Comparison of ENCODE assay signal across 9 cellular contexts in the genomic region with DNA sequence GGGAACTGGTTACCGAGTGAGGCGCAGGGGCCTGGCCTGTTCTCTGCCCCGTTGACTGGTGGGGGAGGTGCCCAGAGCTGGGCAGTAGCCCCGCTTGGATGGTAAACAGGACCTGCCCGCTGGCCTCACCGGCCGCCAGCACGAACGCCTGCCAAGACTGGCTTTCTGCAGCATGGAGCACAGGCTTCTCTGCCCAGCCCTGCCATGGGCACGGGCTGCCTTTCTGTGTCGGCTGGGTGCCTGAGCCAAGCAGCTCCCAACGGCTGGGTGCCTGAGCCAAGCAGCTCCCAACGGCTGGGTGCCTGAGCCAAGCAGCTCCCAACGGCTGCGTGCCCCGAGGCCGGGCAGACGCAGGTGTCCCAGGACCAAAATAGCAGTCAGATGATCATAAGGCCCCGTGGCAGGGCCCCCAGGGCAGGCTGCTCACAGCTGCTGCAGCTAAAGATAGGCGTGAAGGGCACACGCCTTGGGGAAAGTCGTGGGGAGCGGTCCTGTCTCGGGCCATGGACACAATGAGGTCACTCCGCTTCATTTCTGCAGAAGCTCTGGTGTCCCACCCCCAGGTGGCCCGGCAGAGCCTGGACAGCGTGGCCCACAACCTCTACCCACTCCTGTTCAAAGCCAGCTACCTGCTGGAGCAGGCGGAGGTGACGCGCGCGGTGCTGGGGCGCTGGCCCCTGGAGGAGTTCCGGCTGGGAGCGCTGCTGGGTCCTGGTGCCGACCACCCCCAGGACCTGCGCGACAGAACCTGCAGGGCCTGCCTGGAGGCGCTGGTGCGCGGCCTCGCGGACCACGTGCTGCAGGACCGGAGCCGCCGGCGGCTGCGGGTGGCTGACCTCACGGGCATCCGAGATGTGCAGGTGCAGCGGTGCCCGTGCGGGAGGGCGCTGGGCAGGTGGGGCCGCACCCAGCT. TPM values are rescaled to one million over a fixed set of nuclear protein-coding genes. Genes with fewer than 3 reads are reported as not detected.
DNase-seq lines count a peak whose midpoint lies in the region; ATAC-seq, FAIRE-seq and TF ChIP-seq lines count a peak whose summit lies in the region.
"Had no signal": no experiment of that assay in that cellular context is flagged by ENCODE, and none has a peak within 500 bp of the region (broad histone marks: within the 10 kb centered on the region; RNA-seq: fewer than 3 reads in every experiment).

A gene (plus strand): TSS at position 460 of the 913 bp plus-strand sequence. CDS start 44 bp downstream, at position 504.

- TF ChIP-seq CTCF in GM06990 (IDR thresholded peaks at IDR 0.05; ENCODE audit: insufficient read depth, low read length, poor library complexity, severe bottlenecking), result no peak
- TF ChIP-seq CTCF in HEK293 (tag by site-specific recombination; IDR thresholded peaks at IDR 0.05), result no peak

- no peaks in the 10 kb centered on the region for H3K27me3 Mint-ChIP-seq in activated naive CD8-positive, alpha-beta T cell treated with anti-CD3 and anti-CD28 coated beads for 36 hours
- peaks cover 8 to 9% (median 9%) of the 10 kb centered on the region in 3 donors for H3K27me3 Mint-ChIP-seq in naive B cell

- ATAC-seq in naive B cell (ENCODE audit: low read depth in 2 of 2) (peak; percentile 26 to 32), GM21825 (IDR thresholded peaks at IDR 0.05; ENCODE audit: unreplicated experiment) (no peak)

- no peak for TF ChIP-seq POLR2A in GM12892 (IDR thresholded peaks at IDR 0.05; ENCODE audit: low read depth, low read length)

- no peaks in the 10 kb centered on the region for H3K36me3 Mint-ChIP-seq in activated naive CD8-positive, alpha-beta T cell treated with anti-CD3 and anti-CD28 coated beads for 36 hours
- no peaks in the 10 kb centered on the region for H3K36me3 Mint-ChIP-seq in naive B cell
- H3K36me3 Mint-ChIP-seq: activated naive CD4-positive, alpha-beta T cell treated with anti-CD3 and anti-CD28 coated beads, Interleukin-2, amount 50 U/mL, for 24 hours had no signal

- H3K27ac ChIP-seq in HEK293 (ENCODE audit: extremely low read depth, low read depth, low read length), result no peak within 1 kb of the TSS

- no peak within 1 kb of the TSS for H3K27ac Mint-ChIP-seq in activated naive CD8-positive, alpha-beta T cell treated with anti-CD3 and anti-CD28 coated beads for 36 hours
- peak within 1 kb of the TSS in 3 of 6 donors; percentile 45 to 66 (median 56) for H3K27ac Mint-ChIP-seq in naive B cell

- no peak for FAIRE-seq in GM12892 (lab: Jason Lieb, UNC)

- CTCF ChIA-PET in HEK293 (lab: Yijun Ruan, JAX), result no interaction called here

- no peaks in the 10 kb centered on the region; the same call in 1 of the 2 replicates for H3K27me3 ChIP-seq in GM06990 (replicated peaks; ENCODE audit: control insufficient read depth, insufficient read depth, low read length)

- no peaks in the 10 kb centered on the region for H3K9me3 Mint-ChIP-seq in activated naive CD8-positive, alpha-beta T cell treated with anti-CD3 and anti-CD28 coated beads for 36 hours
- H3K9me3 Mint-ChIP-seq in naive B cell, result no peaks in the 10 kb centered on the region
- H3K9me3 Mint-ChIP-seq: activated naive CD4-positive, alpha-beta T cell treated with anti-CD3 and anti-CD28 coated beads, Interleukin-2, amount 50 U/mL, for 24 hours had no signal

- H3K4me1 ChIP-seq in HEK293 (ENCODE audit: control insufficient read depth, insufficient read depth, low read length), result peaks cover 4% of the 10 kb centered on the region

- H3K36me3 ChIP-seq in GM06990 (ENCODE audit: control insufficient read depth, insufficient read depth, low read length) (no peaks in the 10 kb centered on the region), HEK293 (ENCODE audit: control insufficient read depth in 2 of 2, insufficient read depth in 1 of 2, low read length in 2 of 2) (no peaks in the 10 kb centered on the region)

- H3K9me3 ChIP-seq in HEK293 (ENCODE audit: control insufficient read depth, insufficient read depth, low read depth, low read length), result no peaks in the 10 kb centered on the region

- peak within 1 kb of the TSS; percentile 44 for H3K4me3 ChIP-seq in GM06990 (replicated peaks; ENCODE audit: low read depth, low read length)
- H3K4me3 ChIP-seq in HEK293 (ENCODE audit: low read depth, low read length), result no peak within 1 kb of the TSS

- POLR2A ChIA-PET in HEK293 (lab: Yijun Ruan, JAX), result interaction anchor here (0.5 to 1.9 kb wide), 3 partner anchors 26 to 28 kb away, joined by 3 to 6 read pairs (median 4); a partner anchor contains a TSS

- peak; percentile 60 for DNase-seq in GM06990 (ENCODE audit: extremely low read depth, insufficient read length)
- peak; percentile 35 for DNase-seq in activated naive CD8-positive, alpha-beta T cell treated with anti-CD3 and anti-CD28 coated beads for 36 hours
- peak; percentile 9 for DNase-seq in naive B cell
- no peak for DNase-seq in islet precursor cell
- DNase-seq in NCI-H2227 treated with DMSO at 0.1 percent for 48 hours (lab: John Stamatoyannopoulos, UW), result no peak
- DNase-seq in GM12892 (ENCODE audit: insufficient read length), result no peak

- H3K4me3 Mint-ChIP-seq in activated naive CD8-positive, alpha-beta T cell treated with anti-CD3 and anti-CD28 coated beads for 36 hours, result peak within 1 kb of the TSS; percentile 14
- H3K4me3 Mint-ChIP-seq in naive B cell, result peak within 1 kb of the TSS in 7 of 8 donors; percentile 48 to 80 (median 61)
- H3K4me3 Mint-ChIP-seq: activated naive CD4-positive, alpha-beta T cell treated with anti-CD3 and anti-CD28 coated beads, Interleukin-2, amount 50 U/mL, for 24 hours had no signal

- peaks cover 11% of the 10 kb centered on the region for H3K4me1 Mint-ChIP-seq in activated naive CD8-positive, alpha-beta T cell treated with anti-CD3 and anti-CD28 coated beads for 36 hours
- peaks cover 12 to 15% (median 15%) of the 10 kb centered on the region in 3 donors for H3K4me1 Mint-ChIP-seq in naive B cell

TF ChIP-seq in HEK293, 187 proteins besides CTCF, POLR2A, EP300 and RAD21:
- TF ChIP-seq ZNF24 (tag by site-specific recombination; IDR thresholded peaks at IDR 0.05), result no peak
- TF ChIP-seq ZFP41 (tag by site-specific recombination; IDR thresholded peaks at IDR 0.05; ENCODE audit: borderline replicate concordance), result no peak
- TF ChIP-seq, protein P1, sequence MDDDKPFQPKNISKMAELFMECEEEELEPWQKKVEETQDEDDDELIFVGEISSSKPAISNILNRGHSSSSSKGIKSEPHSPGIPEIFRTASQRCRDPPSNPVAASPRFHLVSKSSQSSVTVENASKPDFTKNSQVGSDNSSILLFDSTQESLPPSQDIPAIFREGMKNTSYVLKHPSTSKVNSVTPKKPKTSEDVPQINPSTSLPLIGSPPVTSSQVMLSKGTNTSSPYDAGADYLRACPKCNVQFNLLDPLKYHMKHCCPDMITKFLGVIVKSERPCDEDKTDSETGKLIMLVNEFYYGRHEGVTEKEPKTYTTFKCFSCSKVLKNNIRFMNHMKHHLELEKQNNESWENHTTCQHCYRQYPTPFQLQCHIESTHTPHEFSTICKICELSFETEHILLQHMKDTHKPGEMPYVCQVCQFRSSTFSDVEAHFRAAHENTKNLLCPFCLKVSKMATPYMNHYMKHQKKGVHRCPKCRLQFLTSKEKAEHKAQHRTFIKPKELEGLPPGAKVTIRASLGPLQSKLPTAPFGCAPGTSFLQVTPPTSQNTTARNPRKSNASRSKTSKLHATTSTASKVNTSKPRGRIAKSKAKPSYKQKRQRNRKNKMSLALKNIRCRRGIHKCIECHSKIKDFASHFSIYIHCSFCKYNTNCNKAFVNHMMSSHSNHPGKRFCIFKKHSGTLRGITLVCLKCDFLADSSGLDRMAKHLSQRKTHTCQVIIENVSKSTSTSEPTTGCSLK (tag by site-specific recombination; IDR thresholded peaks at IDR 0.05), result no peak
- TF ChIP-seq ZIC2 (tag by site-specific recombination; IDR thresholded peaks at IDR 0.05), result peak; percentile 74
- TF ChIP-seq, protein P2, sequence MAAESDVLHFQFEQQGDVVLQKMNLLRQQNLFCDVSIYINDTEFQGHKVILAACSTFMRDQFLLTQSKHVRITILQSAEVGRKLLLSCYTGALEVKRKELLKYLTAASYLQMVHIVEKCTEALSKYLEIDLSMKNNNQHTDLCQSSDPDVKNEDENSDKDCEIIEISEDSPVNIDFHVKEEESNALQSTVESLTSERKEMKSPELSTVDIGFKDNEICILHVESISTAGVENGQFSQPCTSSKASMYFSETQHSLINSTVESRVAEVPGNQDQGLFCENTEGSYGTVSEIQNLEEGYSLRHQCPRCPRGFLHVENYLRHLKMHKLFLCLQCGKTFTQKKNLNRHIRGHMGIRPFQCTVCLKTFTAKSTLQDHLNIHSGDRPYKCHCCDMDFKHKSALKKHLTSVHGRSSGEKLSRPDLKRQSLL (tag by site-specific recombination; IDR thresholded peaks at IDR 0.05), result peak; percentile 82
- TF ChIP-seq ZNF549 (tag by site-specific recombination; IDR thresholded peaks at IDR 0.05), result no peak

RNA-seq across cellular contexts. Expression of the gene that starts here (rescaled TPM):
- total RNA-seq in activated naive CD8-positive, alpha-beta T cell treated with anti-CD3 and anti-CD28 coated beads for 36 hours, result under 1 TPM in 1 of 2 experiments, not detected in 1; 0.23 TPM
- polyA plus RNA-seq in naive B cell (ENCODE audit: low read depth in 6 of 6), result not detected
- not detected for polyA plus RNA-seq in GM12892 (2012; ENCODE audit: missing spikeins)

Comparison
In these comparisons a context has a peak if more than half of its experiments do, and no peak if none do; other contexts are left out.
1. Peak in DNase-seq in activated naive CD8-positive, alpha-beta T cell treated with anti-CD3 and anti-CD28 coated beads for 36 hours; RNA of the gene not detected or under 1 TPM.
2. Peak in DNase-seq and ATAC-seq in naive B cell; RNA of the gene not detected or under 1 TPM.